1 cellular context compared by ENCODE assay signal in genomic region chr12:85156569-85156968, GRCh38.
TF ChIP-seq lines count a peak whose summit lies in the region.

No MANE protein-coding gene starts in this region.

TF ChIP-seq in SK-N-SH treated with all-trans-retinoic acid at 6 μM for 48 hours, 23 proteins besides CTCF, POLR2A, EP300 and RAD21 (continued from another document):
- no peak for TF ChIP-seq PATZ1 (CRISPR knock-in tag; IDR thresholded peaks at IDR 0.05; ENCODE audit: borderline replicate concordance)
- TF ChIP-seq CSRNP3 (CRISPR knock-in tag; IDR thresholded peaks at IDR 0.05), result no peak
- no peak for TF ChIP-seq ISL1 (CRISPR knock-in tag; IDR thresholded peaks at IDR 0.05)
- TF ChIP-seq TOX (CRISPR knock-in tag; IDR thresholded peaks at IDR 0.05; ENCODE audit: borderline replicate concordance), result no peak
- TF ChIP-seq SNAI2 (CRISPR knock-in tag; IDR thresholded peaks at IDR 0.05), result no peak
- no peak for TF ChIP-seq CSDC2 (CRISPR knock-in tag; IDR thresholded peaks at IDR 0.05)
